30 cellular contexts compared by ENCODE assay signal in genomic region chr14:23382276-23382675, GRCh38. TPM values are rescaled to one million over a fixed set of nuclear protein-coding genes. Genes with fewer than 3 reads are reported as not detected.
"Had no signal": no experiment of that assay in that cellular context is flagged by ENCODE, and none has a peak within 500 bp of the region (broad histone marks: within the 10 kb centered on the region; RNA-seq: fewer than 3 reads in every experiment).

No MANE protein-coding gene starts in this region.

- H3K27me3 Mint-ChIP-seq: activated CD8-positive, alpha-beta T cell treated with anti-CD3 and anti-CD28 coated beads for 36 hours had no signal

- FAIRE-seq: K562, TTC549 had no signal

- H3K9ac ChIP-seq: SK-N-SH had no signal

- H3K4me2 ChIP-seq: SK-N-SH had no signal

- H3K4me3 Mint-ChIP-seq: activated CD4-positive, alpha-beta T cell treated with anti-CD3 and anti-CD28 coated beads, Interleukin-2, amount 10 ng/mL, durations not matched to agents 24 days and 14 days; activated CD8-positive, alpha-beta T cell treated with anti-CD3 and anti-CD28 coated beads for 36 hours; activated naive CD4-positive, alpha-beta T cell treated with anti-CD3 and anti-CD28 coated beads, Interleukin-2, amount 50 U/mL, for 24 hours; activated naive CD8-positive, alpha-beta T cell treated with anti-CD3 and anti-CD28 coated beads, Interleukin-2, amount 10 ng/mL, durations not matched to agents 7 days and 5 days; activated T-cell treated with anti-CD3 and anti-CD28 coated beads, Interleukin-2, amount 50 U/mL, for 72 hours; activated T-helper 17 cell treated with anti-CD3 and anti-CD28 coated beads, Interleukin-2, amount 50 U/mL, for 72 hours; brain; T-helper 1 cell treated with Interleukin-12 subunit alpha and Interleukin-12 subunit beta and Interleukin-4 antibody, amounts not matched to agents 30 μg/mL and 1 μg/mL, for 36 hours; T-helper 2 cell treated with Interferon-gamma antibody and Interleukin-4, amounts not matched to agents 5 μg/mL and 100 μg/mL, for 36 hours had no signal

- H3K27me3 ChIP-seq: SJSA1 had no signal

- H3K4me1 ChIP-seq: SJSA1 had no signal

- H3K9me3 Mint-ChIP-seq: activated CD4-positive, alpha-beta T cell treated with anti-CD3 and anti-CD28 coated beads, Interleukin-2, amount 10 ng/mL, durations not matched to agents 24 days and 14 days; activated CD8-positive, alpha-beta T cell treated with anti-CD3 and anti-CD28 coated beads for 36 hours; activated naive CD4-positive, alpha-beta T cell treated with anti-CD3 and anti-CD28 coated beads, Interleukin-2, amount 50 U/mL, for 24 hours; activated naive CD8-positive, alpha-beta T cell treated with anti-CD3 and anti-CD28 coated beads, Interleukin-2, amount 10 ng/mL, durations not matched to agents 7 days and 5 days; activated T-cell treated with anti-CD3 and anti-CD28 coated beads, Interleukin-2, amount 50 U/mL, for 72 hours; activated T-helper 17 cell treated with anti-CD3 and anti-CD28 coated beads, Interleukin-2, amount 50 U/mL, for 72 hours; T-helper 1 cell treated with Interleukin-12 subunit alpha and Interleukin-12 subunit beta and Interleukin-4 antibody, amounts not matched to agents 30 μg/mL and 1 μg/mL, for 36 hours; T-helper 2 cell treated with Interferon-gamma antibody and Interleukin-4, amounts not matched to agents 5 μg/mL and 100 μg/mL, for 36 hours had no signal

- H3K27ac ChIP-seq: SJSA1 had no signal

- H3K4me3 ChIP-seq: K562, SJSA1 had no signal

- H3K27ac Mint-ChIP-seq: activated CD4-positive, alpha-beta T cell treated with anti-CD3 and anti-CD28 coated beads, Interleukin-2, amount 10 ng/mL, durations not matched to agents 24 days and 14 days; activated CD8-positive, alpha-beta T cell treated with anti-CD3 and anti-CD28 coated beads for 36 hours; activated naive CD4-positive, alpha-beta T cell treated with anti-CD3 and anti-CD28 coated beads, Interleukin-2, amount 50 U/mL, for 24 hours; activated naive CD8-positive, alpha-beta T cell treated with anti-CD3 and anti-CD28 coated beads, Interleukin-2, amount 10 ng/mL, durations not matched to agents 7 days and 5 days; activated T-cell treated with anti-CD3 and anti-CD28 coated beads, Interleukin-2, amount 50 U/mL, for 72 hours; activated T-helper 17 cell treated with anti-CD3 and anti-CD28 coated beads, Interleukin-2, amount 50 U/mL, for 72 hours; T-helper 1 cell treated with Interleukin-12 subunit alpha and Interleukin-12 subunit beta and Interleukin-4 antibody, amounts not matched to agents 30 μg/mL and 1 μg/mL, for 36 hours; T-helper 2 cell treated with Interferon-gamma antibody and Interleukin-4, amounts not matched to agents 5 μg/mL and 100 μg/mL, for 36 hours had no signal

- DNase-seq: activated CD4-positive, alpha-beta T cell treated with anti-CD3 and anti-CD28 coated beads, Interleukin-2, amount 10 ng/mL, durations not matched to agents 24 days and 14 days; activated CD4-positive, alpha-beta T cell treated with anti-CD3 and anti-CD28 coated beads, Interleukin-2, amount 50 U/mL, for 4 hours; activated CD8-positive, alpha-beta T cell treated with anti-CD3 and anti-CD28 coated beads for 36 hours; activated effector memory CD4-positive, alpha-beta T cell treated with anti-CD3 and anti-CD28 coated beads, Interleukin-2, amount 50 U/mL, for 16 hours; activated naive CD4-positive, alpha-beta T cell treated with Interleukin-2 at 50 U/mL for 16 hours; activated naive CD8-positive, alpha-beta T cell treated with anti-CD3 and anti-CD28 coated beads, Interleukin-2, amount 10 ng/mL, durations not matched to agents 7 days and 5 days; activated T-cell treated with anti-CD3 and anti-CD28 coated beads, Interleukin-2, amount 50 U/mL, for 1 hour; activated T-cell treated with anti-CD3 and anti-CD28 coated beads, Interleukin-2, amount 50 U/mL, for 72 hours; amygdala; NCI-H1417; NCI-H146; NCI-H187; NCI-H2081; NCI-H226; NCI-H524 treated with DMSO at 0.1 percent for 48 hours; SHP77 treated with DMSO at 0.1 percent for 48 hours; SK-N-SH had no signal

- H3K36me3 Mint-ChIP-seq: activated naive CD4-positive, alpha-beta T cell treated with anti-CD3 and anti-CD28 coated beads, Interleukin-2, amount 50 U/mL, for 24 hours; activated naive CD8-positive, alpha-beta T cell treated with anti-CD3 and anti-CD28 coated beads, Interleukin-2, amount 10 ng/mL, durations not matched to agents 7 days and 5 days; brain had no signal

- H3K36me3 ChIP-seq: SJSA1 had no signal

- ATAC-seq: activated CD8-positive, alpha-beta T cell treated with anti-CD3 and anti-CD28 coated beads for 36 hours; activated T-cell treated with anti-CD3 and anti-CD28 coated beads, Interleukin-2, amount 50 U/mL, for 72 hours; activated T-helper 17 cell treated with anti-CD3 and anti-CD28 coated beads, Interleukin-2, amount 50 U/mL, for 72 hours; K562; Panc1 had no signal

- H3K4me1 Mint-ChIP-seq: activated CD4-positive, alpha-beta T cell treated with anti-CD3 and anti-CD28 coated beads, Interleukin-2, amount 10 ng/mL, durations not matched to agents 24 days and 14 days; activated naive CD4-positive, alpha-beta T cell treated with anti-CD3 and anti-CD28 coated beads, Interleukin-2, amount 50 U/mL, for 24 hours; activated T-helper 17 cell treated with anti-CD3 and anti-CD28 coated beads, Interleukin-2, amount 50 U/mL, for 72 hours had no signal

- H3K9me3 ChIP-seq: SJSA1, SK-N-SH had no signal

RNA-seq across cellular contexts. Expression of gene CMTM5, which starts 5.4 kb away (rescaled TPM):
- total RNA-seq: activated CD4-positive, alpha-beta T cell treated with anti-CD3 and anti-CD28 coated beads, Interleukin-2, amount 10 ng/mL, durations not matched to agents 24 days and 14 days; activated CD8-positive, alpha-beta memory T cell treated with anti-CD3 and anti-CD28 coated beads for 36 hours; activated CD8-positive, alpha-beta T cell treated with anti-CD3 and anti-CD28 coated beads for 36 hours; activated naive CD8-positive, alpha-beta T cell treated with anti-CD3 and anti-CD28 coated beads, Interleukin-2, amount 10 ng/mL, durations not matched to agents 7 days and 5 days; activated T-helper 17 cell treated with anti-CD3 and anti-CD28 coated beads, Interleukin-2, amount 50 U/mL, for 72 hours; K562; M059J; NCI-H460; SJSA1 had no signal

RNA-seq across cellular contexts. Expression of gene IL25, which starts 9.7 kb away (rescaled TPM):
- total RNA-seq: activated CD4-positive, alpha-beta T cell treated with anti-CD3 and anti-CD28 coated beads, Interleukin-2, amount 10 ng/mL, durations not matched to agents 24 days and 14 days; activated CD8-positive, alpha-beta memory T cell treated with anti-CD3 and anti-CD28 coated beads for 36 hours; activated CD8-positive, alpha-beta T cell treated with anti-CD3 and anti-CD28 coated beads for 36 hours; activated T-cell treated with anti-CD3 and anti-CD28 coated beads, Interleukin-2, amount 50 U/mL, for 72 hours; activated T-helper 17 cell treated with anti-CD3 and anti-CD28 coated beads, Interleukin-2, amount 50 U/mL, for 72 hours; K562; M059J; NCI-H460; RPMI7951; SJSA1 had no signal
- polyA plus RNA-seq: K562, SK-N-SH had no signal

RNA-seq across cellular contexts. Expression of gene EFS, which starts 17.3 kb away (rescaled TPM):
- total RNA-seq: activated CD4-positive, alpha-beta T cell treated with anti-CD3 and anti-CD28 coated beads, Interleukin-2, amount 10 ng/mL, durations not matched to agents 24 days and 14 days; activated CD8-positive, alpha-beta memory T cell treated with anti-CD3 and anti-CD28 coated beads for 36 hours; activated CD8-positive, alpha-beta T cell treated with anti-CD3 and anti-CD28 coated beads for 36 hours; activated naive CD8-positive, alpha-beta T cell treated with anti-CD3 and anti-CD28 coated beads, Interleukin-2, amount 10 ng/mL, durations not matched to agents 7 days and 5 days; activated T-helper 17 cell treated with anti-CD3 and anti-CD28 coated beads, Interleukin-2, amount 50 U/mL, for 72 hours; K562; SJSA1 had no signal

RNA-seq across cellular contexts. Expression of gene MYH6, which starts 25.8 kb away (rescaled TPM):
- total RNA-seq: activated CD8-positive, alpha-beta memory T cell treated with anti-CD3 and anti-CD28 coated beads for 36 hours; activated CD8-positive, alpha-beta T cell treated with anti-CD3 and anti-CD28 coated beads for 36 hours; activated naive CD8-positive, alpha-beta T cell treated with anti-CD3 and anti-CD28 coated beads, Interleukin-2, amount 10 ng/mL, durations not matched to agents 7 days and 5 days; K562; M059J; NCI-H460; RPMI7951; SJSA1 had no signal
- polyA plus RNA-seq: K562, SK-N-SH had no signal
